22 cellular contexts compared by ENCODE assay signal in genomic region chr4:116223059-116223732, GRCh38.
"Had no signal": no experiment of that assay in that cellular context is flagged by ENCODE, and none has a peak within 500 bp of the region (broad histone marks: within the 10 kb centered on the region; RNA-seq: fewer than 3 reads in every experiment).

No MANE protein-coding gene starts in this region.

- H3K9me3 ChIP-seq: ascending aorta, SJCRH30 had no signal

- H3K4me1 ChIP-seq: ascending aorta, SJCRH30 had no signal

- H3K27ac ChIP-seq: ascending aorta, KMS-11, SJCRH30, SK-N-MC had no signal

- H3K9ac ChIP-seq: KMS-11 had no signal

- H3K4me3 ChIP-seq: ascending aorta, SJCRH30, SK-N-MC had no signal

- H3K4me2 ChIP-seq: KMS-11 had no signal

- H3K27me3 ChIP-seq: ascending aorta, SJCRH30 had no signal

- H3K36me3 ChIP-seq: ascending aorta, SJCRH30 had no signal

- DNase-seq: activated CD4-positive, alpha-beta T cell treated with anti-CD3 and anti-CD28 coated beads for 36 hours; activated CD4-positive, alpha-beta T cell treated with anti-CD3 and anti-CD28 coated beads, Interleukin-2, amount 10 ng/mL, durations not matched to agents 7 days and 5 days; activated CD4-positive, alpha-beta T cell treated with anti-CD3 and anti-CD28 coated beads, Interleukin-2, amount 50 U/mL, for 48 hours; activated CD8-positive, alpha-beta T cell treated with anti-CD3 and anti-CD28 coated beads, Interleukin-2, amount 10 ng/mL, durations not matched to agents 7 days and 5 days; activated gamma-delta T cell; activated naive CD4-positive, alpha-beta T cell treated with Interleukin-2 at 50 U/mL for 16 hours; activated naive CD8-positive, alpha-beta T cell treated with anti-CD3 and anti-CD28 coated beads, Interleukin-2, amount 10 ng/mL, durations not matched to agents 7 days and 5 days; activated T-cell treated with anti-CD3 and anti-CD28 coated beads, Interleukin-2, amount 50 U/mL, for 24 hours; amygdala; MM.1S; MV-4-11; NCI-H1092; NCI-H1694 treated with DMSO at 0.1 percent for 48 hours; NCI-H2029; NCI-H524; NCI-H774; SHP77; SJCRH30; T1000 had no signal
